23 cellular contexts compared by ENCODE assay signal in the genomic region with DNA sequence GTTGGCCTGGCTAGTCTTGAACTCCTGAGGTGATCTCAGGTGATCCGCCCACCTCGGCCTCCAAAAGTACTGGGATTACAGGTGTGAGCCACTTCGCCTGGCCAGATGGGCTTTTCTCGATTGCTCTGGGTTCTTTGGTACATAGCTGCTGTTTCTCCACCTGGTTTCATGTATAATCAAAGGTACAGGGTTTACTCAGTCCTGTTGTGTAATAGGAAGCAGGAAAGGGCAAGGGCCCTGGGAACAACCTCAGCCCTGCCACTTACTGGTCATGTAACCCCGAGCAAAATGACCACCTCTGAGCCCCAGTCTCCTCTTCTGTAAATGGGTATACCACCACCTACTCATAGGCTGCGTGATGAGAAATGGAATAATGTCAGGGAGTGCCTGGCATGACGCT.
"Had no signal": no experiment of that assay in that cellular context is flagged by ENCODE, and none has a peak within 500 bp of the region (broad histone marks: within the 10 kb centered on the region; RNA-seq: fewer than 3 reads in every experiment).

No MANE protein-coding gene starts in this region.

- H3K4me1 ChIP-seq: neural progenitor cell, sigmoid colon, tibial nerve had no signal

- H3K27ac ChIP-seq: heart right ventricle, left lung, neural progenitor cell, stomach, suprapubic skin, tibial nerve, WERI-Rb-1 had no signal

- H3K9me3 ChIP-seq: heart right ventricle, left lung, mucosa of descending colon, sigmoid colon, stomach, suprapubic skin, tibial nerve had no signal

- H3K4me3 Mint-ChIP-seq: activated naive CD4-positive, alpha-beta T cell treated with anti-CD3 and anti-CD28 coated beads, Interleukin-2, amount 10 ng/mL, durations not matched to agents 7 days and 5 days; memory B cell; naive B cell; neural progenitor cell; stimulated activated memory B cell treated with anti-CD40 and anti-IgM and Interleukin-4, amounts not matched to agents 10 μg/mL and 1 μg/mL and 100 μg/mL, for 72 hours; T-helper 2 cell treated with Interferon-gamma antibody and Interleukin-4, amounts not matched to agents 5 μg/mL and 100 μg/mL, for 36 hours had no signal

- H3K27me3 Mint-ChIP-seq: activated naive CD4-positive, alpha-beta T cell treated with anti-CD3 and anti-CD28 coated beads, Interleukin-2, amount 10 ng/mL, durations not matched to agents 7 days and 5 days; memory B cell; naive B cell; stimulated activated memory B cell treated with anti-CD40 and anti-IgM and Interleukin-4, amounts not matched to agents 10 μg/mL and 1 μg/mL and 100 μg/mL, for 72 hours had no signal

- ATAC-seq: heart right ventricle; left lung; mucosa of descending colon; SK-N-SH treated with all-trans-retinoic acid at 6 μM for 48 hours; stimulated activated memory B cell treated with anti-CD40 and anti-IgM and Interleukin-4, amounts not matched to agents 10 μg/mL and 1 μg/mL and 100 μg/mL, for 72 hours had no signal

- H3K4me3 ChIP-seq: heart right ventricle, left lung, mucosa of descending colon, neural progenitor cell, sigmoid colon, smooth muscle cell, stomach, suprapubic skin, tibial nerve had no signal

- H3K27me3 ChIP-seq: heart right ventricle, left lung, neural progenitor cell, sigmoid colon, stomach, suprapubic skin, tibial nerve had no signal

- DNase-seq: activated CD4-positive, alpha-beta T cell treated with anti-CD3 and anti-CD28 coated beads for 1 hour; activated effector memory CD4-positive, alpha-beta T cell treated with anti-CD3 and anti-CD28 coated beads, Interleukin-2, amount 50 U/mL, for 16 hours; activated naive CD4-positive, alpha-beta T cell treated with anti-CD3 and anti-CD28 coated beads, Interleukin-2, amount 10 ng/mL, durations not matched to agents 7 days and 5 days; amniotic stem cell; cortex of kidney; foreskin fibroblast; heart right ventricle; left lung; mucosa of descending colon; naive B cell; posterior cingulate gyrus; sigmoid colon; stimulated activated CD4-positive, alpha-beta T cell treated with anti-CD3 and anti-CD28 coated beads, Interleukin-15, amount 100 ng/mL, for 24 hours; stomach; WERI-Rb-1 had no signal

- H3K27ac Mint-ChIP-seq: activated naive CD4-positive, alpha-beta T cell treated with anti-CD3 and anti-CD28 coated beads, Interleukin-2, amount 10 ng/mL, durations not matched to agents 7 days and 5 days; memory B cell; neural progenitor cell; stimulated activated memory B cell treated with anti-CD40 and anti-IgM and Interleukin-4, amounts not matched to agents 10 μg/mL and 1 μg/mL and 100 μg/mL, for 72 hours; T-helper 2 cell treated with Interferon-gamma antibody and Interleukin-4, amounts not matched to agents 5 μg/mL and 100 μg/mL, for 36 hours had no signal

- H3K9me3 Mint-ChIP-seq: activated naive CD4-positive, alpha-beta T cell treated with anti-CD3 and anti-CD28 coated beads, Interleukin-2, amount 10 ng/mL, durations not matched to agents 7 days and 5 days; memory B cell; naive B cell; neural progenitor cell; stimulated activated memory B cell treated with anti-CD40 and anti-IgM and Interleukin-4, amounts not matched to agents 10 μg/mL and 1 μg/mL and 100 μg/mL, for 72 hours; T-helper 2 cell treated with Interferon-gamma antibody and Interleukin-4, amounts not matched to agents 5 μg/mL and 100 μg/mL, for 36 hours had no signal

- H3K36me3 ChIP-seq: neural progenitor cell had no signal

- H3K9ac ChIP-seq: neural progenitor cell had no signal

- H3K4me1 Mint-ChIP-seq: neural progenitor cell had no signal
